ENCODE assay signal across 8 cellular contexts in the genomic region with DNA sequence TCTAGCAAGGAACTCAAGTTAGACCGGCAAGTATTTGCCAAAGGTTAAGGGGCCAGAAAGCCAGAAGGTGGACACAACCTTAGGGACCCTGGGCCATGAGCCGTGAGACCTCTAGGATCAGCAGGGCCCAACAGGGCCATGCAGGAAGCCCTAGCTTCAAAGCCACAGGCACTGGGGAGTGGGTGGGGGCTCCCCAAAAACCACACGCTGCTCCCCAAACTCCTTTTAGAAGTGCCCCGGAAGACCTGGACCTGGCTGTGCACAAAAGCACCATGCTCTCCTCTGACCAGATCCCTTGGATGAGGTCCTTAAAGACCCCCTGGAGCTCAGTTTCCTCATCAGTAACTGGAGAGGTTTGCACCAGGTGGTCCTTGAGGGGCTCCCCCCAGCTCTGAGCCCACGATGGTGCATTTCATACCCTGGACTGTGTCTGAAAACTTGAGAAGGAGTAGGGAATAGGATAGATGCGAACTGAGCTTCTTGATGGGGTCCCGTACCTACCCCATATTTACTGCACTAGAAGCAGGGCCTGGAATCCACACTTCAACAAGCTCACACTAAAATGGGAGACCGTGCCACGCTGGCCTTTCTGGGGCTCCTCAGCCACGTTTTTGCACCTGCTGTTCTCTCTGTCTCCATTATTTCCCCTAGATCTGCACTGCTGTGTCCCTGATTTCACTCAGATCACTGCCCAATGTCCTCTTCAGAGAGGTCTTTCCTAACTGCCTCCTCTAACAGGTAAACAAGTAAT. TPM values are rescaled to one million over a fixed set of nuclear protein-coding genes. Genes with fewer than 3 reads are reported as not detected.
DNase-seq lines count a peak whose midpoint lies in the region; ATAC-seq and TF ChIP-seq lines count a peak whose summit lies in the region.

No MANE protein-coding gene starts in this region.

- peak overlapping the region; percentile 40 to 72 (median 64) for H3K27ac ChIP-seq in esophagus muscularis mucosa (replicated peaks in 1 of 4)
- peak overlapping the region in 1 of 4 donors; percentile 87 for H3K27ac ChIP-seq in tibial nerve

- H3K4me3 ChIP-seq in esophagus muscularis mucosa: peak overlapping the region in 1 of 4 donors; percentile 39
- H3K4me3 ChIP-seq in tibial nerve: peak overlapping the region in 2 of 4 donors; percentile 39 to 42

- TF ChIP-seq CTCF in esophagus muscularis mucosa (IDR thresholded peaks at IDR 0.05) (no peak), tibial nerve (IDR thresholded peaks at IDR 0.05) (no peak)

- H3K9me3 ChIP-seq in esophagus muscularis mucosa (no peaks in the 10 kb centered on the region), tibial nerve (no peaks in the 10 kb centered on the region)

- TF ChIP-seq POLR2A in Raji (IDR thresholded peaks at IDR 0.05; ENCODE audit: insufficient read depth, low read depth, low read length) (0 out of 2 replicates have a peak, but pooled peaks have one; percentile 5), esophagus muscularis mucosa (IDR thresholded peaks at IDR 0.05; ENCODE audit: low read depth) (no peak), tibial nerve (IDR thresholded peaks at IDR 0.05) (no peak)

- peaks cover 31 to 60% (median 48%) of the 10 kb centered on the region in 4 donors for H3K4me1 ChIP-seq in esophagus muscularis mucosa
- peaks cover 0 to 6% (median 2%) of the 10 kb centered on the region in 4 donors for H3K4me1 ChIP-seq in tibial nerve

- DNase-seq in esophagus muscularis mucosa (ENCODE audit: extremely low spot score) (no peak), tibial nerve (ENCODE audit: low spot score in 2 of 2) (no peak), NCI-H146 treated with DMSO at 0.1 percent for 48 hours (lab: John Stamatoyannopoulos, UW; ENCODE audit: unreplicated experiment) (no peak), NCI-H446 (lab: John Stamatoyannopoulos, UW) (no peak), HCEC 1CT (no peak)
- DNase-seq in stimulated activated CD8-positive, alpha-beta memory T cell treated with anti-CD3 and anti-CD28 coated beads, Interleukin-4, amount 100 ng/mL, for 48 hours: peak; percentile 49

- intact Hi-C loops in esophagus muscularis mucosa (cut with DNase I): no loop called here

- ATAC-seq in GM21529 (IDR thresholded peaks at IDR 0.05; ENCODE audit: unreplicated experiment): peak; percentile 24

- no peaks in the 10 kb centered on the region for H3K36me3 ChIP-seq in esophagus muscularis mucosa
- H3K36me3 ChIP-seq in tibial nerve: no peaks in the 10 kb centered on the region

- TF ChIP-seq EP300 in esophagus muscularis mucosa (IDR thresholded peaks at IDR 0.05) (no peak), tibial nerve (IDR thresholded peaks at IDR 0.05) (no peak)

- WGBS in esophagus muscularis mucosa: 80% methylated on average over 9 of the region's 10 CpGs
- 72 to 75% methylated on average over 8 to 10 of the region's 10 CpGs for WGBS in tibial nerve, 2 donors

- H3K27me3 ChIP-seq in esophagus muscularis mucosa: no peaks in the 10 kb centered on the region
- H3K27me3 ChIP-seq in tibial nerve: no peaks in the 10 kb centered on the region

RNA-seq across cellular contexts. Expression of a gene that starts 40.6 kb away (rescaled TPM):
- total RNA-seq in esophagus muscularis mucosa (100 to 1,000 TPM in 1 of 4 donors, 10 to 100 TPM in 3; 82.3 to 157 (median 85.1) TPM), tibial nerve (10 to 100 TPM; 17.7 to 30.8 (median 25.1) TPM)
